In genomic region chr1:111505641-111506119, GRCh38 we compare ENCODE assay signal across 9 cellular contexts. TPM values are rescaled to one million over a fixed set of nuclear protein-coding genes. Genes with fewer than 3 reads are reported as not detected.
A peak's percentile ranks its signal among the peaks of the same experiment; 100 is the strongest.
DNase-seq lines count a peak whose midpoint lies in the region; ATAC-seq and TF ChIP-seq lines count a peak whose summit lies in the region.
"Had no signal": no experiment of that assay in that cellular context is flagged by ENCODE, and none has a peak within 500 bp of the region (broad histone marks: within the 10 kb centered on the region; RNA-seq: fewer than 3 reads in every experiment).

No MANE protein-coding gene starts in this region.

- no peak for ATAC-seq in activated CD8-positive, alpha-beta memory T cell treated with anti-CD3 and anti-CD28 coated beads, Interleukin-2, amount 10 ng/mL, durations not matched to agents 7 days and 5 days
- ATAC-seq in HG02884 (IDR thresholded peaks at IDR 0.05; ENCODE audit: unreplicated experiment) (peak; percentile 58), sciatic nerve (no peak)

- H3K9me3 ChIP-seq in neutrophil, result no peaks in the 10 kb centered on the region
- H3K9me3 ChIP-seq in breast epithelium, result no peaks in the 10 kb centered on the region

- POLR2A ChIA-PET in RWPE1 (lab: Yijun Ruan, JAX; ENCODE audit: low non-redundant PET), result no interaction called here

- H3K9me3 Mint-ChIP-seq in activated CD8-positive, alpha-beta memory T cell treated with anti-CD3 and anti-CD28 coated beads, Interleukin-2, amount 10 ng/mL, durations not matched to agents 7 days and 5 days (ENCODE audit: low read depth), result no peaks in the 10 kb centered on the region

- no peaks in the 10 kb centered on the region for H3K36me3 Mint-ChIP-seq in activated CD8-positive, alpha-beta memory T cell treated with anti-CD3 and anti-CD28 coated beads, Interleukin-2, amount 10 ng/mL, durations not matched to agents 7 days and 5 days

- peak overlapping the region; percentile 65 for H3K27ac Mint-ChIP-seq in activated CD8-positive, alpha-beta memory T cell treated with anti-CD3 and anti-CD28 coated beads, Interleukin-2, amount 10 ng/mL, durations not matched to agents 7 days and 5 days

- H3K27ac ChIP-seq in neutrophil, result peak overlapping the region; percentile 100
- no peak overlapping the region for H3K27ac ChIP-seq in RWPE1
- H3K27ac ChIP-seq in breast epithelium, result peak overlapping the region in 1 of 2 donors; percentile 16

- no peaks in the 10 kb centered on the region for H3K27me3 ChIP-seq in neutrophil
- H3K27me3 ChIP-seq in breast epithelium, result no peaks in the 10 kb centered on the region

- peaks cover 54% of the 10 kb centered on the region for H3K4me1 Mint-ChIP-seq in activated CD8-positive, alpha-beta memory T cell treated with anti-CD3 and anti-CD28 coated beads, Interleukin-2, amount 10 ng/mL, durations not matched to agents 7 days and 5 days

- H3K27me3 Mint-ChIP-seq in activated CD8-positive, alpha-beta memory T cell treated with anti-CD3 and anti-CD28 coated beads, Interleukin-2, amount 10 ng/mL, durations not matched to agents 7 days and 5 days, result no peaks in the 10 kb centered on the region

- CTCF ChIA-PET in activated CD8-positive, alpha-beta memory T cell treated with anti-CD3 and anti-CD28 coated beads, Interleukin-2, amount 10 ng/mL, durations not matched to agents 7 days and 5 days (lab: Charles Lee), result interaction anchor here (1.0 to 3.7 kb wide), 7 partner anchors 12 to 249 kb away, joined by 3 to 39 read pairs (median 4); partner anchors contain the start of genes ATP5PB, INKA2 and WDR77
- CTCF ChIA-PET in RWPE1 (lab: Yijun Ruan, JAX), result no interaction called here

- TF ChIP-seq CTCF in neutrophil (IDR thresholded peaks at IDR 0.05) (no peak), RWPE1 (conservative IDR thresholded peaks at IDR 0.05; ENCODE audit: low read depth) (no peak), breast epithelium (IDR thresholded peaks at IDR 0.05) (no peak)

- intact Hi-C loops in sciatic nerve (cut with DNase I), result loop anchor here (5.0 to 10.0 kb wide), 2 partner anchors 147 to 239 kb away; no protein-coding TSS in a partner anchor
- intact Hi-C loops in breast epithelium (cut with DNase I; ENCODE audit: low total_unique reads), result no loop called here

- DNase-seq in activated CD8-positive, alpha-beta memory T cell treated with anti-CD3 and anti-CD28 coated beads, Interleukin-2, amount 10 ng/mL, durations not matched to agents 7 days and 5 days, result no peak
- DNase-seq in activated CD8-positive, alpha-beta memory T cell treated with anti-CD3 and anti-CD28 coated beads, Interleukin-2, amount 50 U/mL, for 4 hours, result no peak
- peak; percentile 80 for DNase-seq in SIG-M5 treated with dmso at 0.1 percent for 504 hours (lab: John Stamatoyannopoulos, UW; ENCODE audit: unreplicated experiment)
- no peak for DNase-seq in RWPE1 (ENCODE audit: low spot score)
- no peak for DNase-seq in sciatic nerve (ENCODE audit: low spot score)
- no peak for DNase-seq in breast epithelium (ENCODE audit: low spot score in 2 of 2)

- no peaks in the 10 kb centered on the region for H3K36me3 ChIP-seq in neutrophil
- no peaks in the 10 kb centered on the region for H3K36me3 ChIP-seq in breast epithelium

- no peak for TF ChIP-seq POLR2A in breast epithelium (IDR thresholded peaks at IDR 0.05)

- H3K4me1 ChIP-seq in neutrophil (ENCODE audit: control insufficient read depth in 1 of 2, insufficient read depth in 1 of 2, low read depth in 1 of 2, low read length in 1 of 2) (peaks cover 73 to 74% of the 10 kb centered on the region in 2 experiments), breast epithelium (peaks cover 0 to 5% of the 10 kb centered on the region in 2 donors)

- no peak overlapping the region for H3K4me3 Mint-ChIP-seq in activated CD8-positive, alpha-beta memory T cell treated with anti-CD3 and anti-CD28 coated beads, Interleukin-2, amount 10 ng/mL, durations not matched to agents 7 days and 5 days

- H3K4me3 ChIP-seq in neutrophil (ENCODE audit: low read depth in 1 of 2, low read length in 1 of 2), result peak overlapping the region; percentile 13 to 63
- no peak overlapping the region for H3K4me3 ChIP-seq in breast epithelium

RNA-seq across cellular contexts. Expression of gene ADORA3, which starts 2.2 kb away (rescaled TPM):
- not detected for total RNA-seq in activated CD8-positive, alpha-beta memory T cell treated with anti-CD3 and anti-CD28 coated beads, Interleukin-2, amount 10 ng/mL, durations not matched to agents 7 days and 5 days
- 3.8 TPM for total RNA-seq in sciatic nerve
- total RNA-seq in breast epithelium, result 10 to 100 TPM in 2 of 3 donors, 1 to 10 TPM in 1; 9.5 to 13.8 (median 13.2) TPM

RNA-seq across cellular contexts. Expression of gene TMIGD3, which starts 2.2 kb away (rescaled TPM):
- total RNA-seq in activated CD8-positive, alpha-beta memory T cell treated with anti-CD3 and anti-CD28 coated beads, Interleukin-2, amount 10 ng/mL, durations not matched to agents 7 days and 5 days, result under 1 TPM in 1 of 2 experiments, not detected in 1; 0.23 TPM
- total RNA-seq in sciatic nerve, result 1.2 TPM
- 10 to 100 TPM in 1 of 3 donors, 1 to 10 TPM in 2; 5.9 to 14.6 (median 10.0) TPM for total RNA-seq in breast epithelium
- total RNA-seq: T-helper 2 cell treated with Interferon-gamma antibody and Interleukin-4, amounts not matched to agents 100 ng/mL and 5 ng/mL, for 36 hours had no signal

RNA-seq across cellular contexts. Expression of gene C1orf162, which starts 31.9 kb away (rescaled TPM):
- total RNA-seq in activated CD8-positive, alpha-beta memory T cell treated with anti-CD3 and anti-CD28 coated beads, Interleukin-2, amount 10 ng/mL, durations not matched to agents 7 days and 5 days, result 1 to 10 TPM in 1 of 2 experiments, under 1 TPM in 1; 0.87 to 4.6 TPM
- 15.9 TPM for total RNA-seq in sciatic nerve
- total RNA-seq in breast epithelium, result 10 to 100 TPM; 22.3 to 51.2 (median 23.0) TPM

RNA-seq across cellular contexts. Expression of gene ATP5PB, which starts 56.4 kb away (rescaled TPM):
- 100 to 1,000 TPM; 215 to 266 TPM for total RNA-seq in activated CD8-positive, alpha-beta memory T cell treated with anti-CD3 and anti-CD28 coated beads, Interleukin-2, amount 10 ng/mL, durations not matched to agents 7 days and 5 days
- 112 TPM for total RNA-seq in sciatic nerve
- 100 to 1,000 TPM; 143 to 159 (median 148) TPM for total RNA-seq in breast epithelium

RNA-seq across cellular contexts. Expression of gene WDR77, which starts 56.6 kb away (rescaled TPM):
- 10 to 100 TPM; 29.6 to 37.5 TPM for total RNA-seq in activated CD8-positive, alpha-beta memory T cell treated with anti-CD3 and anti-CD28 coated beads, Interleukin-2, amount 10 ng/mL, durations not matched to agents 7 days and 5 days
- total RNA-seq in sciatic nerve, result 16.4 TPM
- total RNA-seq in breast epithelium, result 10 to 100 TPM; 22.7 to 33.8 (median 30.2) TPM

Comparison
In these comparisons a context has a peak if more than half of its experiments do, and no peak if none do; other contexts are left out.
1. H3K4me3 ChIP-seq: peak in neutrophil (2 of 2); none in breast epithelium (0 of 3).